1 cellular context compared by ENCODE assay signal in the genomic region with DNA sequence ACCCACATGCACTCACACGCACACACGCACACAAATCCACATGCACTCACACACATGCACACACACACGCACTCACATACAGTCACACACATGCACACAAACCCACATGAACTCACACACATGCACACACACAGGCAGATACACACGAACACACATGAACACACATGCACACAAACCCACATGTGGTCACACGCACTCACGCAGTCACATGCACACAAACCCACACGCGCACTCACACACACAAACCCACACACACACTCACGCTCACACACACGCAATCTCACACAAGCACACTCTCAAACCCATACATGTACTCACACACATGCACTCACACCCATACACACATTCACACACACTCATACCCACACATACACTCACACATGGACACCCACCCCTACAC.
A peak's percentile ranks its signal among the peaks of the same experiment; 100 is the strongest.
TF ChIP-seq lines count a peak whose summit lies in the region.

No MANE protein-coding gene starts in this region.

TF ChIP-seq in HEK293, 187 proteins besides CTCF, POLR2A, EP300 and RAD21 (continued from another document):
- TF ChIP-seq, protein P1, sequence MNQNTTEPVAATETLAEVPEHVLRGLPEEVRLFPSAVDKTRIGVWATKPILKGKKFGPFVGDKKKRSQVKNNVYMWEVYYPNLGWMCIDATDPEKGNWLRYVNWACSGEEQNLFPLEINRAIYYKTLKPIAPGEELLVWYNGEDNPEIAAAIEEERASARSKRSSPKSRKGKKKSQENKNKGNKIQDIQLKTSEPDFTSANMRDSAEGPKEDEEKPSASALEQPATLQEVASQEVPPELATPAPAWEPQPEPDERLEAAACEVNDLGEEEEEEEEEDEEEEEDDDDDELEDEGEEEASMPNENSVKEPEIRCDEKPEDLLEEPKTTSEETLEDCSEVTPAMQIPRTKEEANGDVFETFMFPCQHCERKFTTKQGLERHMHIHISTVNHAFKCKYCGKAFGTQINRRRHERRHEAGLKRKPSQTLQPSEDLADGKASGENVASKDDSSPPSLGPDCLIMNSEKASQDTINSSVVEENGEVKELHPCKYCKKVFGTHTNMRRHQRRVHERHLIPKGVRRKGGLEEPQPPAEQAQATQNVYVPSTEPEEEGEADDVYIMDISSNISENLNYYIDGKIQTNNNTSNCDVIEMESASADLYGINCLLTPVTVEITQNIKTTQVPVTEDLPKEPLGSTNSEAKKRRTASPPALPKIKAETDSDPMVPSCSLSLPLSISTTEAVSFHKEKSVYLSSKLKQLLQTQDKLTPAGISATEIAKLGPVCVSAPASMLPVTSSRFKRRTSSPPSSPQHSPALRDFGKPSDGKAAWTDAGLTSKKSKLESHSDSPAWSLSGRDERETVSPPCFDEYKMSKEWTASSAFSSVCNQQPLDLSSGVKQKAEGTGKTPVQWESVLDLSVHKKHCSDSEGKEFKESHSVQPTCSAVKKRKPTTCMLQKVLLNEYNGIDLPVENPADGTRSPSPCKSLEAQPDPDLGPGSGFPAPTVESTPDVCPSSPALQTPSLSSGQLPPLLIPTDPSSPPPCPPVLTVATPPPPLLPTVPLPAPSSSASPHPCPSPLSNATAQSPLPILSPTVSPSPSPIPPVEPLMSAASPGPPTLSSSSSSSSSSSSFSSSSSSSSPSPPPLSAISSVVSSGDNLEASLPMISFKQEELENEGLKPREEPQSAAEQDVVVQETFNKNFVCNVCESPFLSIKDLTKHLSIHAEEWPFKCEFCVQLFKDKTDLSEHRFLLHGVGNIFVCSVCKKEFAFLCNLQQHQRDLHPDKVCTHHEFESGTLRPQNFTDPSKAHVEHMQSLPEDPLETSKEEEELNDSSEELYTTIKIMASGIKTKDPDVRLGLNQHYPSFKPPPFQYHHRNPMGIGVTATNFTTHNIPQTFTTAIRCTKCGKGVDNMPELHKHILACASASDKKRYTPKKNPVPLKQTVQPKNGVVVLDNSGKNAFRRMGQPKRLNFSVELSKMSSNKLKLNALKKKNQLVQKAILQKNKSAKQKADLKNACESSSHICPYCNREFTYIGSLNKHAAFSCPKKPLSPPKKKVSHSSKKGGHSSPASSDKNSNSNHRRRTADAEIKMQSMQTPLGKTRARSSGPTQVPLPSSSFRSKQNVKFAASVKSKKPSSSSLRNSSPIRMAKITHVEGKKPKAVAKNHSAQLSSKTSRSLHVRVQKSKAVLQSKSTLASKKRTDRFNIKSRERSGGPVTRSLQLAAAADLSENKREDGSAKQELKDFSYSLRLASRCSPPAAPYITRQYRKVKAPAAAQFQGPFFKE (tag by site-specific recombination; IDR thresholded peaks at IDR 0.05; ENCODE audit: borderline replicate concordance), result 0 out of 2 replicates have a peak, but pooled peaks have one; percentile 36
- TF ChIP-seq ZFP41 (tag by site-specific recombination; IDR thresholded peaks at IDR 0.05; ENCODE audit: borderline replicate concordance) (no peak), ZNF777 (tag by site-specific recombination; IDR thresholded peaks at IDR 0.05; ENCODE audit: borderline replicate concordance) (no peak; the same call in 1 of the 2 replicates), ZNF629 (tag by site-specific recombination; IDR thresholded peaks at IDR 0.05) (no peak), ZNF677 (tag by site-specific recombination; IDR thresholded peaks at IDR 0.05) (no peak), ZNF37A (tag by site-specific recombination; IDR thresholded peaks at IDR 0.05) (no peak), ZNF654 (tag by site-specific recombination; IDR thresholded peaks at IDR 0.05; ENCODE audit: low read depth) (no peak), EGR2 (tag by site-specific recombination; IDR thresholded peaks at IDR 0.05; ENCODE audit: low read depth) (peak; percentile 43; the same call in 1 of the 2 replicates), ZNF664 (tag by site-specific recombination; IDR thresholded peaks at IDR 0.05) (no peak), ZFHX2 (tag by site-specific recombination; conservative IDR thresholded peaks at IDR 0.05) (peak; percentile 66; the same call in 1 of the 2 replicates), ZNF555 (tag by site-specific recombination; conservative IDR thresholded peaks at IDR 0.05) (no peak), ZNF354C (tag by site-specific recombination; IDR thresholded peaks at IDR 0.05; ENCODE audit: borderline replicate concordance, low read depth) (no peak), ZSCAN23 (tag by site-specific recombination; IDR thresholded peaks at IDR 0.05) (no peak), SP3 (tag by site-specific recombination; IDR thresholded peaks at IDR 0.05) (no peak), ZNF248 (tag by site-specific recombination; IDR thresholded peaks at IDR 0.05) (peak; percentile 36; the same call in 1 of the 2 replicates), KLF10 (tag by site-specific recombination; IDR thresholded peaks at IDR 0.05) (no peak), ZNF157 (tag by site-specific recombination; IDR thresholded peaks at IDR 0.05) (no peak), ZNF792 (tag by site-specific recombination; IDR thresholded peaks at IDR 0.05) (no peak), ZNF174 (tag by site-specific recombination; IDR thresholded peaks at IDR 0.05) (no peak), ZNF791 (tag by site-specific recombination; IDR thresholded peaks at IDR 0.05) (no peak), ZNF311 (tag by site-specific recombination; IDR thresholded peaks at IDR 0.05; ENCODE audit: borderline replicate concordance) (0 out of 2 replicates have a peak, but pooled peaks have one; percentile 77), BCL11A (tag by site-specific recombination; IDR thresholded peaks at IDR 0.05; ENCODE audit: low read depth) (no peak), ZNF544 (tag by site-specific recombination; IDR thresholded peaks at IDR 0.05) (0 out of 2 replicates have a peak, but pooled peaks have one; percentile 11), ZNF626 (tag by site-specific recombination; IDR thresholded peaks at IDR 0.05) (no peak), SETDB1 (IDR thresholded peaks at IDR 0.05; ENCODE audit: insufficient read length, low read length) (no peak), SP2 (tag by site-specific recombination; IDR thresholded peaks at IDR 0.05) (no peak), ZNF423 (tag by site-specific recombination; IDR thresholded peaks at IDR 0.05) (no peak), ZNF274 (IDR thresholded peaks at IDR 0.05; ENCODE audit: low read length) (no peak), ZNF274 (tag by site-specific recombination; IDR thresholded peaks at IDR 0.05; ENCODE audit: borderline replicate concordance) (peak; percentile 67; the same call in 1 of the 2 replicates), ZNF23 (tag by site-specific recombination; IDR thresholded peaks at IDR 0.05; ENCODE audit: borderline replicate concordance) (no peak), ZNF184 (tag by site-specific recombination; IDR thresholded peaks at IDR 0.05) (no peak)
- TF ChIP-seq, protein P2, sequence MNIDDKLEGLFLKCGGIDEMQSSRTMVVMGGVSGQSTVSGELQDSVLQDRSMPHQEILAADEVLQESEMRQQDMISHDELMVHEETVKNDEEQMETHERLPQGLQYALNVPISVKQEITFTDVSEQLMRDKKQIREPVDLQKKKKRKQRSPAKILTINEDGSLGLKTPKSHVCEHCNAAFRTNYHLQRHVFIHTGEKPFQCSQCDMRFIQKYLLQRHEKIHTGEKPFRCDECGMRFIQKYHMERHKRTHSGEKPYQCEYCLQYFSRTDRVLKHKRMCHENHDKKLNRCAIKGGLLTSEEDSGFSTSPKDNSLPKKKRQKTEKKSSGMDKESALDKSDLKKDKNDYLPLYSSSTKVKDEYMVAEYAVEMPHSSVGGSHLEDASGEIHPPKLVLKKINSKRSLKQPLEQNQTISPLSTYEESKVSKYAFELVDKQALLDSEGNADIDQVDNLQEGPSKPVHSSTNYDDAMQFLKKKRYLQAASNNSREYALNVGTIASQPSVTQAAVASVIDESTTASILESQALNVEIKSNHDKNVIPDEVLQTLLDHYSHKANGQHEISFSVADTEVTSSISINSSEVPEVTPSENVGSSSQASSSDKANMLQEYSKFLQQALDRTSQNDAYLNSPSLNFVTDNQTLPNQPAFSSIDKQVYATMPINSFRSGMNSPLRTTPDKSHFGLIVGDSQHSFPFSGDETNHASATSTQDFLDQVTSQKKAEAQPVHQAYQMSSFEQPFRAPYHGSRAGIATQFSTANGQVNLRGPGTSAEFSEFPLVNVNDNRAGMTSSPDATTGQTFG (tag by site-specific recombination; IDR thresholded peaks at IDR 0.05; ENCODE audit: borderline replicate concordance), result peak; percentile 71; the same call in 1 of the 2 replicates
- TF ChIP-seq, protein P3, sequence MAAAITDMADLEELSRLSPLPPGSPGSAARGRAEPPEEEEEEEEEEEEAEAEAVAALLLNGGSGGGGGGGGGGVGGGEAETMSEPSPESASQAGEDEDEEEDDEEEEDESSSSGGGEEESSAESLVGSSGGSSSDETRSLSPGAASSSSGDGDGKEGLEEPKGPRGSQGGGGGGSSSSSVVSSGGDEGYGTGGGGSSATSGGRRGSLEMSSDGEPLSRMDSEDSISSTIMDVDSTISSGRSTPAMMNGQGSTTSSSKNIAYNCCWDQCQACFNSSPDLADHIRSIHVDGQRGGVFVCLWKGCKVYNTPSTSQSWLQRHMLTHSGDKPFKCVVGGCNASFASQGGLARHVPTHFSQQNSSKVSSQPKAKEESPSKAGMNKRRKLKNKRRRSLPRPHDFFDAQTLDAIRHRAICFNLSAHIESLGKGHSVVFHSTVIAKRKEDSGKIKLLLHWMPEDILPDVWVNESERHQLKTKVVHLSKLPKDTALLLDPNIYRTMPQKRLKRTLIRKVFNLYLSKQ (tag by site-specific recombination; IDR thresholded peaks at IDR 0.05; ENCODE audit: borderline replicate concordance), result no peak
- TF ChIP-seq, protein P4, sequence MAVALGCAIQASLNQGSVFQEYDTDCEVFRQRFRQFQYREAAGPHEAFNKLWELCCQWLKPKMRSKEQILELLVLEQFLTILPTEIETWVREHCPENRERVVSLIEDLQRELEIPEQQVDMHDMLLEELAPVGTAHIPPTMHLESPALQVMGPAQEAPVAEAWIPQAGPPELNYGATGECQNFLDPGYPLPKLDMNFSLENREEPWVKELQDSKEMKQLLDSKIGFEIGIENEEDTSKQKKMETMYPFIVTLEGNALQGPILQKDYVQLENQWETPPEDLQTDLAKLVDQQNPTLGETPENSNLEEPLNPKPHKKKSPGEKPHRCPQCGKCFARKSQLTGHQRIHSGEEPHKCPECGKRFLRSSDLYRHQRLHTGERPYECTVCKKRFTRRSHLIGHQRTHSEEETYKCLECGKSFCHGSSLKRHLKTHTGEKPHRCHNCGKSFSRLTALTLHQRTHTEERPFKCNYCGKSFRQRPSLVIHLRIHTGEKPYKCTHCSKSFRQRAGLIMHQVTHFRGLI (tag by site-specific recombination; IDR thresholded peaks at IDR 0.05), result no peak
- TF ChIP-seq, protein P5, sequence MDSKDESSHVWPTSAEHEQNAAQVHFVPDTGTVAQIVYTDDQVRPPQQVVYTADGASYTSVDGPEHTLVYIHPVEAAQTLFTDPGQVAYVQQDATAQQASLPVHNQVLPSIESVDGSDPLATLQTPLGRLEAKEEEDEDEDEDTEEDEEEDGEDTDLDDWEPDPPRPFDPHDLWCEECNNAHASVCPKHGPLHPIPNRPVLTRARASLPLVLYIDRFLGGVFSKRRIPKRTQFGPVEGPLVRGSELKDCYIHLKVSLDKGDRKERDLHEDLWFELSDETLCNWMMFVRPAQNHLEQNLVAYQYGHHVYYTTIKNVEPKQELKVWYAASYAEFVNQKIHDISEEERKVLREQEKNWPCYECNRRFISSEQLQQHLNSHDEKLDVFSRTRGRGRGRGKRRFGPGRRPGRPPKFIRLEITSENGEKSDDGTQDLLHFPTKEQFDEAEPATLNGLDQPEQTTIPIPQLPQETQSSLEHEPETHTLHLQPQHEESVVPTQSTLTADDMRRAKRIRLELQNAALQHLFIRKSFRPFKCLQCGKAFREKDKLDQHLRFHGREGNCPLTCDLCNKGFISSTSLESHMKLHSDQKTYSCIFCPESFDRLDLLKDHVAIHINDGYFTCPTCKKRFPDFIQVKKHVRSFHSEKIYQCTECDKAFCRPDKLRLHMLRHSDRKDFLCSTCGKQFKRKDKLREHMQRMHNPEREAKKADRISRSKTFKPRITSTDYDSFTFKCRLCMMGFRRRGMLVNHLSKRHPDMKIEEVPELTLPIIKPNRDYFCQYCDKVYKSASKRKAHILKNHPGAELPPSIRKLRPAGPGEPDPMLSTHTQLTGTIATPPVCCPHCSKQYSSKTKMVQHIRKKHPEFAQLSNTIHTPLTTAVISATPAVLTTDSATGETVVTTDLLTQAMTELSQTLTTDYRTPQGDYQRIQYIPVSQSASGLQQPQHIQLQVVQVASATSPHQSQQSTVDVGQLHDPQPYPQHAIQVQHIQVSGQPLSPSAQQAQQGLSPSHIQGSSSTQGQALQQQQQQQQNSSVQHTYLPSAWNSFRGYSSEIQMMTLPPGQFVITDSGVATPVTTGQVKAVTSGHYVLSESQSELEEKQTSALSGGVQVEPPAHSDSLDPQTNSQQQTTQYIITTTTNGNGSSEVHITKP (tag by site-specific recombination; IDR thresholded peaks at IDR 0.05), result no peak
- TF ChIP-seq, protein P6, sequence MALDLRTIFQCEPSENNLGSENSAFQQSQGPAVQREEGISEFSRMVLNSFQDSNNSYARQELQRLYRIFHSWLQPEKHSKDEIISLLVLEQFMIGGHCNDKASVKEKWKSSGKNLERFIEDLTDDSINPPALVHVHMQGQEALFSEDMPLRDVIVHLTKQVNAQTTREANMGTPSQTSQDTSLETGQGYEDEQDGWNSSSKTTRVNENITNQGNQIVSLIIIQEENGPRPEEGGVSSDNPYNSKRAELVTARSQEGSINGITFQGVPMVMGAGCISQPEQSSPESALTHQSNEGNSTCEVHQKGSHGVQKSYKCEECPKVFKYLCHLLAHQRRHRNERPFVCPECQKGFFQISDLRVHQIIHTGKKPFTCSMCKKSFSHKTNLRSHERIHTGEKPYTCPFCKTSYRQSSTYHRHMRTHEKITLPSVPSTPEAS (tag by site-specific recombination; IDR thresholded peaks at IDR 0.05), result peak; percentile 89
- TF ChIP-seq, protein P7, sequence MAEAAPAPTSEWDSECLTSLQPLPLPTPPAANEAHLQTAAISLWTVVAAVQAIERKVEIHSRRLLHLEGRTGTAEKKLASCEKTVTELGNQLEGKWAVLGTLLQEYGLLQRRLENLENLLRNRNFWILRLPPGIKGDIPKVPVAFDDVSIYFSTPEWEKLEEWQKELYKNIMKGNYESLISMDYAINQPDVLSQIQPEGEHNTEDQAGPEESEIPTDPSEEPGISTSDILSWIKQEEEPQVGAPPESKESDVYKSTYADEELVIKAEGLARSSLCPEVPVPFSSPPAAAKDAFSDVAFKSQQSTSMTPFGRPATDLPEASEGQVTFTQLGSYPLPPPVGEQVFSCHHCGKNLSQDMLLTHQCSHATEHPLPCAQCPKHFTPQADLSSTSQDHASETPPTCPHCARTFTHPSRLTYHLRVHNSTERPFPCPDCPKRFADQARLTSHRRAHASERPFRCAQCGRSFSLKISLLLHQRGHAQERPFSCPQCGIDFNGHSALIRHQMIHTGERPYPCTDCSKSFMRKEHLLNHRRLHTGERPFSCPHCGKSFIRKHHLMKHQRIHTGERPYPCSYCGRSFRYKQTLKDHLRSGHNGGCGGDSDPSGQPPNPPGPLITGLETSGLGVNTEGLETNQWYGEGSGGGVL (tag by site-specific recombination; IDR thresholded peaks at IDR 0.05), result no peak
